In the genomic region with DNA sequence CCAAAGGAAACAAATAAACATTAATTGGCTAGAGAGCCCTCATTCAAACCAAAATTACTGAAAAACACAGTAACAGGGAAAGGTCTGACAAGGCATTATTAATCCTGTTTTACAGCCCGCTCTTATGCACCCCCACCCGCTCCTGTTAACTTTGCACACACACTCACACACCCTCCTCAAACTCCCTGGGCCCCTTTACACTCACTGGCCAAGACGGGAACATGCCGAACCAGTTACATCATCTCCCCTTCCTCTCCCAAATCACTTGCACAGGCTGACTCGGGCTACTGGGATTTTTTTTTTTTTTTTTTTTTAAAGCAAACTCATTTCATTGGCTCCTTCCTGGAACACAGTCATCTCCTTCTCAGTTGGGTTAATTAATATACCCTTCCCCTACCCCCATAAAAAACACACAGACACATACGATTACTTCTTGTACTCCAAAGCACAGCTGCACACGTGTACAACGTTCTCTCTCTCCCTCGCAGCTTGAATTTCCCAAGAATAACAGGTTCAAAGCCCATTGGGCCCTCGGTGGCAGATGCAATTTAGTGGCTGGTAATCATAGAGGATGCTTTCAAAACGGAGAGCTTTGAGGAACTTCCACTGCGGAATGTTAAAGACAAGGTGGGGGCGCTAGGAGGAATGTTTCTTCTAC, we compare ENCODE assay signal across 8 cellular contexts. TPM values are rescaled to one million over a fixed set of nuclear protein-coding genes. Genes with fewer than 3 reads are reported as not detected.
DNase-seq lines count a peak whose midpoint lies in the region; ATAC-seq and TF ChIP-seq lines count a peak whose summit lies in the region.

No MANE protein-coding gene starts in this region.

- no peak for ATAC-seq in HG02973 (IDR thresholded peaks at IDR 0.05; ENCODE audit: unreplicated experiment)
- no peak for ATAC-seq in activated T-helper 17 cell treated with anti-CD3 and anti-CD28 coated beads, Interleukin-2, amount 50 U/mL, for 72 hours (replicated peaks)

- H2AFZ ChIP-seq in neural progenitor cell (replicated peaks): no peak overlapping the region

- H3K27ac ChIP-seq in esophagus muscularis mucosa (replicated peaks in 1 of 4) (peak overlapping the region; percentile 69 to 100 (median 80)), neural progenitor cell (no peak overlapping the region)

- TF ChIP-seq POLR2A in esophagus muscularis mucosa (IDR thresholded peaks at IDR 0.05; ENCODE audit: low read depth): no peak

- peak overlapping the region in 2 of 4 donors; percentile 2 to 25 for H3K4me3 ChIP-seq in esophagus muscularis mucosa
- H3K4me3 ChIP-seq in neural progenitor cell: no peak overlapping the region

- H3K4me1 ChIP-seq in esophagus muscularis mucosa: peaks cover 95 to 99% (median 96%) of the 10 kb centered on the region in 4 donors
- H3K4me1 ChIP-seq in neural progenitor cell: peaks cover 34% of the 10 kb centered on the region

- H3F3A ChIP-seq in neural progenitor cell (ENCODE audit: low read depth): peaks cover 10% of the 10 kb centered on the region

- TF ChIP-seq CTCF in esophagus muscularis mucosa (IDR thresholded peaks at IDR 0.05): no peak
- no peak for TF ChIP-seq CTCF in neural progenitor cell (IDR thresholded peaks at IDR 0.05)

- H3K4me3 Mint-ChIP-seq in neural progenitor cell: peak overlapping the region; percentile 12
- no peak overlapping the region for H3K4me3 Mint-ChIP-seq in activated T-helper 17 cell treated with anti-CD3 and anti-CD28 coated beads, Interleukin-2, amount 50 U/mL, for 72 hours

- peak; percentile 60 for TF ChIP-seq EP300 in esophagus muscularis mucosa (IDR thresholded peaks at IDR 0.05)

- peaks cover 8% of the 10 kb centered on the region for H3K79me2 ChIP-seq in neural progenitor cell (ENCODE audit: low read depth)

- 35% methylated on average over 13 of the region's 13 CpGs for WGBS in esophagus muscularis mucosa

- H3K27me3 ChIP-seq in esophagus muscularis mucosa (no peaks in the 10 kb centered on the region), neural progenitor cell (no peaks in the 10 kb centered on the region)

- peaks cover 10% of the 10 kb centered on the region for H3K9me3 Mint-ChIP-seq in neural progenitor cell
- no peaks in the 10 kb centered on the region for H3K9me3 Mint-ChIP-seq in activated T-helper 17 cell treated with anti-CD3 and anti-CD28 coated beads, Interleukin-2, amount 50 U/mL, for 72 hours

- no peaks in the 10 kb centered on the region for H3K36me3 ChIP-seq in esophagus muscularis mucosa
- no peaks in the 10 kb centered on the region for H3K36me3 ChIP-seq in neural progenitor cell

- H3K9me3 ChIP-seq in esophagus muscularis mucosa (no peaks in the 10 kb centered on the region), neural progenitor cell (ENCODE audit: low read depth) (no peaks in the 10 kb centered on the region)

- DNase-seq in EL (peak; percentile 97), NCI-H748 treated with DMSO at 0.1 percent for 48 hours (lab: John Stamatoyannopoulos, UW) (peak; percentile 91), esophagus muscularis mucosa (ENCODE audit: extremely low spot score) (no peak), neural progenitor cell (ENCODE audit: low spot score) (peak; percentile 16), head of caudate nucleus (no peak), CD1c-positive myeloid dendritic cell (ENCODE audit: extremely low spot score) (no peak)

- peak overlapping the region; percentile 69 for H3K27ac Mint-ChIP-seq in neural progenitor cell
- no peak overlapping the region for H3K27ac Mint-ChIP-seq in activated T-helper 17 cell treated with anti-CD3 and anti-CD28 coated beads, Interleukin-2, amount 50 U/mL, for 72 hours

- peaks cover 3% of the 10 kb centered on the region for H3K27me3 Mint-ChIP-seq in neural progenitor cell (ENCODE audit: insufficient read depth, low read depth)
- no peaks in the 10 kb centered on the region for H3K27me3 Mint-ChIP-seq in activated T-helper 17 cell treated with anti-CD3 and anti-CD28 coated beads, Interleukin-2, amount 50 U/mL, for 72 hours

- peaks cover 60% of the 10 kb centered on the region for H3K4me1 Mint-ChIP-seq in neural progenitor cell
- peaks cover 34% of the 10 kb centered on the region for H3K4me1 Mint-ChIP-seq in activated T-helper 17 cell treated with anti-CD3 and anti-CD28 coated beads, Interleukin-2, amount 50 U/mL, for 72 hours

- no peak overlapping the region for H3K9ac ChIP-seq in neural progenitor cell

- intact Hi-C loops in esophagus muscularis mucosa (cut with DNase I): no loop called here
- intact Hi-C loops in head of caudate nucleus (cut with DNase I): no loop called here

- peak overlapping the region; percentile 30 for H3K4me2 ChIP-seq in neural progenitor cell

- no peaks in the 10 kb centered on the region for H4K20me1 ChIP-seq in neural progenitor cell (ENCODE audit: low read depth)

- H3K36me3 Mint-ChIP-seq in neural progenitor cell: peaks cover 12% of the 10 kb centered on the region
- peaks cover 13% of the 10 kb centered on the region for H3K36me3 Mint-ChIP-seq in activated T-helper 17 cell treated with anti-CD3 and anti-CD28 coated beads, Interleukin-2, amount 50 U/mL, for 72 hours (ENCODE audit: low read depth)

RNA-seq across cellular contexts. Expression of gene KLF7, which starts 31.8 kb away (rescaled TPM):
- total RNA-seq in esophagus muscularis mucosa: 10 to 100 TPM; 25.3 to 47.4 (median 36.9) TPM
- total RNA-seq in neural progenitor cell (ENCODE audit: low replicate concordance): 5.2 and 7.2 TPM in 2 replicates
- total RNA-seq in activated T-helper 17 cell treated with anti-CD3 and anti-CD28 coated beads, Interleukin-2, amount 50 U/mL, for 72 hours: 10 to 100 TPM; 32.8 to 40.6 TPM

Comparison
In these comparisons a context has a peak if more than half of its experiments do, and no peak if none do; other contexts are left out.
1. DNase-seq: peak in EL (single experiment), NCI-H748 treated with DMSO at 0.1 percent for 48 hours (single experiment) and neural progenitor cell (single experiment); none in esophagus muscularis mucosa (single experiment), head of caudate nucleus (0 of 42) and CD1c-positive myeloid dendritic cell (single experiment).